Comparison of ENCODE assay signal across 24 cellular contexts in genomic region chr10:102367441-102367840, GRCh38. TPM values are rescaled to one million over a fixed set of nuclear protein-coding genes. Genes with fewer than 3 reads are reported as not detected.
DNase-seq lines count a peak whose midpoint lies in the region; ATAC-seq and TF ChIP-seq lines count a peak whose summit lies in the region.
"Had no signal": no experiment of that assay in that cellular context is flagged by ENCODE, and none has a peak within 500 bp of the region (broad histone marks: within the 10 kb centered on the region; RNA-seq: fewer than 3 reads in every experiment).

No MANE protein-coding gene starts in this region.

- no peaks in the 10 kb centered on the region for H3K27me3 ChIP-seq in breast epithelium
- H3K27me3 ChIP-seq in foreskin keratinocyte, result no peaks in the 10 kb centered on the region
- H3K27me3 ChIP-seq in MM.1S (replicated peaks; ENCODE audit: insufficient read depth, low read length), result no peaks in the 10 kb centered on the region
- H3K27me3 ChIP-seq: BLaER1 treated with 17β-estradiol and CSF1 and Interleukin-3, amounts not matched to agents 10 nM and 100 nM had no signal

- POLR2A ChIA-PET in MCF 10A (lab: Yijun Ruan, JAX), result interaction anchor here (1.5 to 2.0 kb wide), 3 partner anchors 24 to 53 kb away, joined by 3 to 11 read pairs (median 11); partner anchors contain the start of genes FBXL15 and NFKB2

- H3F3A ChIP-seq in MM.1S (ENCODE audit: insufficient read depth, low read length), result no peaks in the 10 kb centered on the region

- H3K4me3 Mint-ChIP-seq in MCF 10A (ENCODE audit: unreplicated experiment) (no peak overlapping the region), T-helper 17 cell (no peak overlapping the region), type B pancreatic cell (no peak overlapping the region)
- H3K4me3 Mint-ChIP-seq: CD4-positive, alpha-beta memory T cell; GM23338 had no signal

- H3K27ac Mint-ChIP-seq in MCF 10A (ENCODE audit: low read depth, unreplicated experiment) (peak overlapping the region; percentile 5), T-helper 17 cell (peak overlapping the region; percentile 51), type B pancreatic cell (peak overlapping the region; percentile 87)
- H3K27ac Mint-ChIP-seq: GM23338 had no signal

- no peaks in the 10 kb centered on the region for H3K9me2 ChIP-seq in MM.1S (replicated peaks; ENCODE audit: insufficient read depth, low read length)

- H3K79me2 ChIP-seq in MM.1S (ENCODE audit: low read length), result no peaks in the 10 kb centered on the region

- H3K36me3 Mint-ChIP-seq in MCF 10A (ENCODE audit: insufficient read depth, unreplicated experiment) (peaks cover 94% of the 10 kb centered on the region), T-helper 17 cell (ENCODE audit: low read depth) (peaks cover 16% of the 10 kb centered on the region), type B pancreatic cell (peaks cover 67% of the 10 kb centered on the region)

- H3K4me3 ChIP-seq in breast epithelium, result no peak overlapping the region
- H3K4me3 ChIP-seq in MM.1S (ENCODE audit: low read length), result no peak overlapping the region
- H3K4me3 ChIP-seq: BLaER1 treated with 17β-estradiol and CSF1 and Interleukin-3, amounts not matched to agents 10 nM and 100 nM; GM23338; HAP-1; K562 had no signal

- intact Hi-C loops in MCF 10A (cut with micrococcal nuclease) (no loop called here), breast epithelium (cut with DNase I; ENCODE audit: low total_unique reads) (no loop called here)

- H3K36me3 ChIP-seq in breast epithelium (peaks cover 43% of the 10 kb centered on the region), MM.1S (replicated peaks; ENCODE audit: insufficient read depth, low read length) (peaks cover 22% of the 10 kb centered on the region)

- BruUV-seq in MCF 10A (replicated peaks; lab: Mats Ljungman, UMichigan), result no TSS peak

- no peaks in the 10 kb centered on the region for H3K27me3 Mint-ChIP-seq in MCF 10A (ENCODE audit: insufficient read depth, unreplicated experiment)
- no peaks in the 10 kb centered on the region for H3K27me3 Mint-ChIP-seq in T-helper 17 cell
- no peaks in the 10 kb centered on the region for H3K27me3 Mint-ChIP-seq in type B pancreatic cell
- H3K27me3 Mint-ChIP-seq: CD4-positive, alpha-beta memory T cell had no signal

- CTCF ChIA-PET in MCF 10A (lab: Yijun Ruan, JAX), result interaction anchor here (1.8 to 3.1 kb wide), 3 partner anchors 15 to 138 kb away, joined by 7 to 14 read pairs (median 8); no protein-coding TSS in a partner anchor

- peaks cover 23% of the 10 kb centered on the region for H3K4me1 Mint-ChIP-seq in MCF 10A (ENCODE audit: insufficient read depth, unreplicated experiment)
- no peaks in the 10 kb centered on the region for H3K4me1 Mint-ChIP-seq in T-helper 17 cell
- H3K4me1 Mint-ChIP-seq in type B pancreatic cell (ENCODE audit: unreplicated experiment), result no peaks in the 10 kb centered on the region
- H3K4me1 Mint-ChIP-seq: CD4-positive, alpha-beta memory T cell; GM23338 had no signal

- H3K27ac ChIP-seq in breast epithelium (peak overlapping the region in 1 of 2 donors; percentile 19), foreskin keratinocyte (no peak overlapping the region), MM.1S (ENCODE audit: low read length) (no peak overlapping the region)
- H3K27ac ChIP-seq: 22Rv1; BLaER1 treated with 17β-estradiol and CSF1 and Interleukin-3, amounts not matched to agents 10 nM and 100 nM; HL-60 had no signal

- no peak overlapping the region for H2AFZ ChIP-seq in MM.1S (ENCODE audit: low read length)
- H2AFZ ChIP-seq: GM23338 had no signal

- no peak for TF ChIP-seq POLR2A in breast epithelium (IDR thresholded peaks at IDR 0.05)

- TF ChIP-seq CTCF in MCF 10A (IDR thresholded peaks at IDR 0.05; ENCODE audit: unreplicated experiment), result no peak
- no peak for TF ChIP-seq CTCF in breast epithelium (IDR thresholded peaks at IDR 0.05)
- no peak for TF ChIP-seq CTCF in foreskin keratinocyte (conservative IDR thresholded peaks at IDR 0.05)
- no peak for TF ChIP-seq CTCF in type B pancreatic cell (conservative IDR thresholded peaks at IDR 0.05)
- no peak for TF ChIP-seq CTCF in MM.1S (IDR thresholded peaks at IDR 0.05; ENCODE audit: low read length)

- H3K9me3 Mint-ChIP-seq in MCF 10A (ENCODE audit: unreplicated experiment) (no peaks in the 10 kb centered on the region), type B pancreatic cell (no peaks in the 10 kb centered on the region)
- H3K9me3 Mint-ChIP-seq: CD4-positive, alpha-beta memory T cell; GM23338 had no signal

- no peaks in the 10 kb centered on the region for H3K4me1 ChIP-seq in breast epithelium
- H3K4me1 ChIP-seq in foreskin keratinocyte, result peaks cover 18% of the 10 kb centered on the region
- no peaks in the 10 kb centered on the region for H3K4me1 ChIP-seq in MM.1S (ENCODE audit: low read length)
- H3K4me1 ChIP-seq: BLaER1 treated with 17β-estradiol and CSF1 and Interleukin-3, amounts not matched to agents 10 nM and 100 nM; HAP-1 had no signal

- H4K20me1 ChIP-seq in MM.1S (ENCODE audit: insufficient read depth, low read length), result no peaks in the 10 kb centered on the region

- peaks cover 0 to 4% of the 10 kb centered on the region in 2 donors for H3K9me3 ChIP-seq in breast epithelium
- no peaks in the 10 kb centered on the region for H3K9me3 ChIP-seq in T-helper 17 cell (ENCODE audit: control insufficient read depth, low read length, poor library complexity, severe bottlenecking)
- H3K9me3 ChIP-seq in MM.1S (replicated peaks; ENCODE audit: insufficient read depth, low read length), result no peaks in the 10 kb centered on the region
- H3K9me3 ChIP-seq: HAP-1 had no signal

- no peak overlapping the region for H3K9ac ChIP-seq in MM.1S (ENCODE audit: low read length)
- H3K9ac ChIP-seq: BLaER1 treated with 17β-estradiol and CSF1 and Interleukin-3, amounts not matched to agents 10 nM and 100 nM had no signal

- no peak for ATAC-seq in T-helper 17 cell
- ATAC-seq in foreskin keratinocyte, result peak; percentile 10
- ATAC-seq in GM19397 (IDR thresholded peaks at IDR 0.05; ENCODE audit: unreplicated experiment), result no peak
- ATAC-seq: GM23338, HepG2, K562 had no signal

- no peak for DNase-seq in MCF 10A (ENCODE audit: unreplicated experiment)
- no peak for DNase-seq in breast epithelium (ENCODE audit: low spot score in 2 of 2)
- DNase-seq in T-helper 17 cell, result no peak
- no peak for DNase-seq in foreskin keratinocyte
- DNase-seq in type B pancreatic cell (ENCODE audit: extremely low spot score, unreplicated experiment), result no peak
- no peak for DNase-seq in MM.1S
- DNase-seq in stimulated activated CD4-positive, alpha-beta T cell treated with anti-CD3 and anti-CD28 coated beads, Interleukin-4, amount 100 ng/mL, for 24 hours, result no peak
- DNase-seq: CD4-positive, alpha-beta memory T cell; DMS153; NCI-H1092 treated with DMSO at 0.1 percent for 48 hours; NCI-H1436 treated with DMSO at 0.1 percent for 48 hours; NCI-H2029; NCI-H345; NCI-H524; NCI-H82; SHP77 had no signal

- H3K4me2 ChIP-seq in MM.1S (ENCODE audit: low read depth, low read length), result no peak overlapping the region
- H3K4me2 ChIP-seq: BLaER1 treated with 17β-estradiol and CSF1 and Interleukin-3, amounts not matched to agents 10 nM and 100 nM; GM23338 had no signal

RNA-seq across cellular contexts. Expression of gene NFKB2, which starts 28.1 kb away (rescaled TPM):
- total RNA-seq in MCF 10A (2022), result 60.9 and 76.2 TPM in 2 replicates
- 10 to 100 TPM; 11.0 to 21.0 (median 18.9) TPM for total RNA-seq in breast epithelium
- 100 to 1,000 TPM; 364 to 390 TPM for total RNA-seq in T-helper 17 cell
- 35.5 and 40.2 TPM in 2 replicates for total RNA-seq in foreskin keratinocyte
- polyA plus RNA-seq in foreskin keratinocyte, result 33.3 and 34.9 TPM in 2 replicates
- total RNA-seq in type B pancreatic cell (ENCODE audit: low replicate concordance), result 29.7 and 47.1 TPM in 2 replicates

RNA-seq across cellular contexts. Expression of gene PSD, which starts 51.1 kb away (rescaled TPM):
- total RNA-seq in MCF 10A (2022) (0.66 and 0.75 TPM in 2 replicates), breast epithelium (10 to 100 TPM in 1 of 3 donors, 1 to 10 TPM in 1, under 1 TPM in 1; 0.96 to 13.4 (median 6.3) TPM), T-helper 17 cell (1 to 10 TPM; 2.9 to 5.1 TPM), foreskin keratinocyte (0.14 and 0.24 TPM in 2 replicates), type B pancreatic cell (ENCODE audit: low replicate concordance) (7.8 and 9.3 TPM in 2 replicates)
- polyA plus RNA-seq in foreskin keratinocyte, result 0.09 and 0.15 TPM in 2 replicates

RNA-seq across cellular contexts. Expression of gene FBXL15, which starts 53.2 kb away (rescaled TPM):
- total RNA-seq in MCF 10A (2022) (11.1 and 11.3 TPM in 2 replicates), breast epithelium (10 to 100 TPM; 16.8 to 24.8 (median 21.0) TPM), T-helper 17 cell (10 to 100 TPM in 1 of 2 donors, 1 to 10 TPM in 1; 9.9 to 14.2 TPM), foreskin keratinocyte (5.5 and 5.9 TPM in 2 replicates), type B pancreatic cell (ENCODE audit: low replicate concordance) (14.8 and 19.0 TPM in 2 replicates)
- polyA plus RNA-seq in foreskin keratinocyte, result 7.6 and 8.5 TPM in 2 replicates

Comparison
In these comparisons a context has a peak if more than half of its experiments do, and no peak if none do; other contexts are left out.
1. H3K27ac Mint-ChIP-seq: peak in every context shown above with its lines; median percentile 87 in type B pancreatic cell; 51 in T-helper 17 cell; 5 in MCF 10A.